ENCODE assay signal across 12 cellular contexts in genomic region chr16:29114476-29115012, GRCh38.
DNase-seq lines count a peak whose midpoint lies in the region; ATAC-seq and TF ChIP-seq lines count a peak whose summit lies in the region.
"Had no signal": no experiment of that assay in that cellular context is flagged by ENCODE, and none has a peak within 500 bp of the region (broad histone marks: within the 10 kb centered on the region; RNA-seq: fewer than 3 reads in every experiment).

No MANE protein-coding gene starts in this region.

- POLR2A ChIA-PET in AG04450 (lab: Yijun Ruan, JAX) (no interaction called here), HEK293 (lab: Yijun Ruan, JAX) (no interaction called here)

- peaks cover 14% of the 10 kb centered on the region for H3K27me3 Mint-ChIP-seq in nephron (ENCODE audit: low read depth)

- no peak for TF ChIP-seq EP300 in esophagus muscularis mucosa (IDR thresholded peaks at IDR 0.05)

- H3K4me1 ChIP-seq in HEK293 (ENCODE audit: control insufficient read depth, insufficient read depth, low read length) (no peaks in the 10 kb centered on the region), esophagus muscularis mucosa (peaks cover 8 to 27% (median 21%) of the 10 kb centered on the region in 4 donors)

- TF ChIP-seq CTCF in AG04450 (IDR thresholded peaks at IDR 0.05; ENCODE audit: low read depth, low read length), result no peak
- TF ChIP-seq CTCF in HEK293 (tag by site-specific recombination; IDR thresholded peaks at IDR 0.05), result no peak
- no peak for TF ChIP-seq CTCF in esophagus muscularis mucosa (IDR thresholded peaks at IDR 0.05)
- no peak for TF ChIP-seq CTCF in nephron (IDR thresholded peaks at IDR 0.05; ENCODE audit: unreplicated experiment in 3 of 3)

- ATAC-seq in GM19397 (IDR thresholded peaks at IDR 0.05; ENCODE audit: unreplicated experiment), result no peak

- H3K9me3 ChIP-seq in AG04450 (ENCODE audit: control insufficient read depth, insufficient read depth, low read length) (no peaks in the 10 kb centered on the region; the same call in 1 of the 2 replicates), HEK293 (ENCODE audit: control insufficient read depth, insufficient read depth, low read depth, low read length) (no peaks in the 10 kb centered on the region), esophagus muscularis mucosa (no peaks in the 10 kb centered on the region)
- H3K9me3 ChIP-seq: BE2C, SK-N-SH had no signal

- 86% methylated on average over 8 of the region's 8 CpGs for WGBS in esophagus muscularis mucosa

- no peak for TF ChIP-seq POLR2A in esophagus muscularis mucosa (IDR thresholded peaks at IDR 0.05; ENCODE audit: low read depth)

- peaks cover 46% of the 10 kb centered on the region for H3K4me1 Mint-ChIP-seq in nephron

- H3K27ac Mint-ChIP-seq in nephron, result peak overlapping the region; percentile 72 to 87 (median 86)

- CTCF ChIA-PET in AG04450 (lab: Charles Lee), result interaction anchor here (1.1 to 2.0 kb wide), 2 partner anchors 10 to 141 kb away, joined by 3 to 5 read pairs; no protein-coding TSS in a partner anchor
- CTCF ChIA-PET in HEK293 (lab: Yijun Ruan, JAX), result interaction anchor here (0.7 to 1.2 kb wide), 5 partner anchors 19 to 917 kb away, joined by 3 to 4 read pairs (median 3); no protein-coding TSS in a partner anchor

- H3K27ac ChIP-seq in AG04450 (ENCODE audit: low read depth, low read length) (peak overlapping the region; percentile 31), HEK293 (ENCODE audit: extremely low read depth, low read depth, low read length) (no peak overlapping the region), esophagus muscularis mucosa (replicated peaks in 1 of 4) (peak overlapping the region in 3 of 4 donors; percentile 57 to 72 (median 61))

- H3K36me3 Mint-ChIP-seq in nephron (ENCODE audit: low read depth), result no peaks in the 10 kb centered on the region

- H3K27me3 ChIP-seq in AG04450 (ENCODE audit: control insufficient read depth, insufficient read depth, low read length), result no peaks in the 10 kb centered on the region
- no peaks in the 10 kb centered on the region for H3K27me3 ChIP-seq in esophagus muscularis mucosa
- H3K27me3 ChIP-seq: BE2C had no signal

- H3K36me3 ChIP-seq in HEK293 (ENCODE audit: control insufficient read depth in 2 of 2, insufficient read depth in 1 of 2, low read length in 2 of 2) (no peaks in the 10 kb centered on the region), esophagus muscularis mucosa (peaks cover 0 to 24% (median 4%) of the 10 kb centered on the region in 4 donors)
- H3K36me3 ChIP-seq: BE2C had no signal

- H3K4me3 ChIP-seq in AG04450 (ENCODE audit: low read depth, low read length), result no peak overlapping the region
- no peak overlapping the region for H3K4me3 ChIP-seq in HEK293 (ENCODE audit: low read depth, low read length)
- H3K4me3 ChIP-seq in esophagus muscularis mucosa, result no peak overlapping the region

- no peak overlapping the region for H3K4me3 Mint-ChIP-seq in nephron

- DNase-seq in AG04450 (ENCODE audit: low read depth, low spot score) (no peak), esophagus muscularis mucosa (ENCODE audit: extremely low spot score) (no peak), NCI-H187 treated with DMSO at 0.1 percent for 48 hours (lab: John Stamatoyannopoulos, UW) (no peak), HuH-7.5 (ENCODE audit: low spot score) (no peak), COLO829 (ENCODE audit: low spot score) (no peak)
- DNase-seq: activated CD4-positive, alpha-beta T cell treated with anti-CD3 and anti-CD28 coated beads, Interleukin-2, amount 50 U/mL, for 1 hour; BE2C; NCI-H2081 treated with DMSO at 0.1 percent for 48 hours had no signal

- H3K9me3 Mint-ChIP-seq in nephron, result no peaks in the 10 kb centered on the region

- intact Hi-C loops in esophagus muscularis mucosa (cut with DNase I), result loop anchor here (10.0 kb wide), 1 partner anchor 110 kb away; no protein-coding TSS in a partner anchor

TF ChIP-seq in HEK293, 187 proteins besides CTCF, POLR2A, EP300 and RAD21:
- 0 out of 2 replicates have a peak, but pooled peaks have one; percentile 46 for TF ChIP-seq EGR2 (tag by site-specific recombination; IDR thresholded peaks at IDR 0.05; ENCODE audit: low read depth)
- TF ChIP-seq ZNF544 (tag by site-specific recombination; IDR thresholded peaks at IDR 0.05), result no peak
TF ChIP-seq in HEK293: peak in this region for 1.
